ENCODE assay signal across 30 cellular contexts in genomic region chrX:39823848-39824247, GRCh38.
DNase-seq lines count a peak whose midpoint lies in the region; ATAC-seq and TF ChIP-seq lines count a peak whose summit lies in the region.
"Had no signal": no experiment of that assay in that cellular context is flagged by ENCODE, and none has a peak within 500 bp of the region (broad histone marks: within the 10 kb centered on the region; RNA-seq: fewer than 3 reads in every experiment).

No MANE protein-coding gene starts in this region.

- ATAC-seq in DND-41 (ENCODE audit: insufficient read depth, low read depth) = peak; percentile 70
- no peak for ATAC-seq in GM18517 (IDR thresholded peaks at IDR 0.05; ENCODE audit: unreplicated experiment)
- ATAC-seq in HG03280 (IDR thresholded peaks at IDR 0.05; ENCODE audit: unreplicated experiment) = no peak
- ATAC-seq in HG03039 (IDR thresholded peaks at IDR 0.05; ENCODE audit: unreplicated experiment) = no peak
- ATAC-seq: activated CD4-positive, alpha-beta T cell treated with anti-CD3 and anti-CD28 coated beads for 36 hours; activated naive CD4-positive, alpha-beta T cell treated with anti-CD3 and anti-CD28 coated beads, Interleukin-2, amount 50 U/mL, for 72 hours; left colon; mucosa of descending colon; Panc1; upper lobe of right lung had no signal

- no peaks in the 10 kb centered on the region for H3K27me3 ChIP-seq in DND-41 (ENCODE audit: insufficient read depth, low read length, poor library complexity)
- H3K27me3 ChIP-seq: upper lobe of right lung had no signal

- peaks cover 34% of the 10 kb centered on the region for H3K4me1 Mint-ChIP-seq in nephron
- H3K4me1 Mint-ChIP-seq: activated CD4-positive, alpha-beta T cell treated with anti-CD3 and anti-CD28 coated beads for 36 hours had no signal

- no peaks in the 10 kb centered on the region for H3K4me1 ChIP-seq in DND-41 (ENCODE audit: insufficient read depth, low read length)
- H3K4me1 ChIP-seq in OCI-LY7 (ENCODE audit: insufficient read depth, low read length, poor library complexity, severe bottlenecking) = peaks cover 42% of the 10 kb centered on the region
- H3K4me1 ChIP-seq: breast epithelium, parathyroid adenoma, upper lobe of right lung had no signal

- no peaks in the 10 kb centered on the region for H3K36me3 ChIP-seq in DND-41 (ENCODE audit: insufficient read depth, low read length)
- no peaks in the 10 kb centered on the region for H3K36me3 ChIP-seq in OCI-LY7 (ENCODE audit: insufficient read depth, low read length)
- H3K36me3 ChIP-seq: breast epithelium, upper lobe of right lung had no signal

- H3K9me3 Mint-ChIP-seq in nephron = peaks cover 3% of the 10 kb centered on the region
- H3K9me3 Mint-ChIP-seq: activated naive CD4-positive, alpha-beta T cell treated with anti-CD3 and anti-CD28 coated beads, Interleukin-2, amount 50 U/mL, for 72 hours; T-helper 2 cell treated with Interferon-gamma antibody and Interleukin-4, amounts not matched to agents 5 μg/mL and 100 μg/mL, for 36 hours had no signal

- H3K27me3 Mint-ChIP-seq in nephron (ENCODE audit: low read depth) = peaks cover 13% of the 10 kb centered on the region
- H3K27me3 Mint-ChIP-seq: CD4-positive, alpha-beta memory T cell had no signal

- H4K20me1 ChIP-seq in DND-41 (ENCODE audit: insufficient read depth, low read length) = no peaks in the 10 kb centered on the region
- H4K20me1 ChIP-seq in OCI-LY7 (ENCODE audit: insufficient read depth, low read length) = no peaks in the 10 kb centered on the region

- POLR2A ChIA-PET in OCI-LY7 (lab: Charles Lee) = interaction anchor here (1.4 kb wide), 1 partner anchor 13 kb away, joined by 4 read pairs; no protein-coding TSS in a partner anchor

- no peaks in the 10 kb centered on the region for H3K9me2 ChIP-seq in OCI-LY7 (ENCODE audit: insufficient read depth, low read length)

- CTCF ChIA-PET in OCI-LY7 (lab: Charles Lee; ENCODE audit: unreplicated experiment) = no interaction called here

- H3K79me2 ChIP-seq in DND-41 (ENCODE audit: insufficient read depth, low read length) (no peaks in the 10 kb centered on the region), OCI-LY7 (ENCODE audit: insufficient read depth, low read depth, low read length) (no peaks in the 10 kb centered on the region)
- H3K79me2 ChIP-seq: parathyroid adenoma had no signal

- peak overlapping the region; percentile 17 to 50 (median 44) for H3K4me3 Mint-ChIP-seq in nephron
- H3K4me3 Mint-ChIP-seq: activated CD4-positive, alpha-beta T cell treated with anti-CD3 and anti-CD28 coated beads for 36 hours; T-helper 2 cell treated with Interferon-gamma antibody and Interleukin-4, amounts not matched to agents 5 μg/mL and 100 μg/mL, for 36 hours had no signal

- no peaks in the 10 kb centered on the region for H3K36me3 Mint-ChIP-seq in nephron (ENCODE audit: low read depth)
- H3K36me3 Mint-ChIP-seq: CD4-positive, alpha-beta memory T cell had no signal

- no peak overlapping the region for H3K4me3 ChIP-seq in DND-41 (ENCODE audit: low read depth in 1 of 2, low read length in 2 of 2)
- no peak overlapping the region for H3K4me3 ChIP-seq in OCI-LY7 (ENCODE audit: low read depth, low read length, poor library complexity, severe bottlenecking)
- H3K4me3 ChIP-seq: breast epithelium, mucosa of descending colon, skin epidermis, upper lobe of right lung had no signal

- H3K9me3 ChIP-seq in DND-41 (ENCODE audit: insufficient read depth, low read length, severe bottlenecking) = no peaks in the 10 kb centered on the region
- H3K9me3 ChIP-seq in OCI-LY7 (ENCODE audit: low read length) = no peaks in the 10 kb centered on the region
- H3K9me3 ChIP-seq: mucosa of descending colon, upper lobe of right lung had no signal

- H3K4me2 ChIP-seq in DND-41 (ENCODE audit: insufficient read depth, low read length) (no peak overlapping the region), OCI-LY7 (ENCODE audit: low read length) (no peak overlapping the region)

- no peak for TF ChIP-seq CTCF in DND-41 (IDR thresholded peaks at IDR 0.05; ENCODE audit: borderline replicate concordance, extremely low read depth, low read length, poor library complexity, severe bottlenecking)
- TF ChIP-seq CTCF in OCI-LY7 (conservative IDR thresholded peaks at IDR 0.05; ENCODE audit: low read length) = no peak
- TF ChIP-seq CTCF in nephron (IDR thresholded peaks at IDR 0.05; ENCODE audit: unreplicated experiment in 3 of 3) = no peak

- H2AFZ ChIP-seq in DND-41 (ENCODE audit: low read depth, low read length) (no peak overlapping the region), OCI-LY7 (ENCODE audit: low read length) (no peak overlapping the region)
- H2AFZ ChIP-seq: parathyroid adenoma had no signal

- BruUV-seq in OCI-LY7 (replicated peaks; lab: Mats Ljungman, UMichigan) = no TSS peak

- peak overlapping the region in 2 of 3 experiments; percentile 9 for H3K27ac Mint-ChIP-seq in nephron
- H3K27ac Mint-ChIP-seq: activated CD4-positive, alpha-beta T cell treated with anti-CD3 and anti-CD28 coated beads for 36 hours; T-helper 2 cell treated with Interferon-gamma antibody and Interleukin-4, amounts not matched to agents 5 μg/mL and 100 μg/mL, for 36 hours had no signal

- peak; percentile 10 for DNase-seq in NCI-H345 (lab: John Stamatoyannopoulos, UW)
- no peak for DNase-seq in NCI-H345 treated with DMSO at 0.1 percent for 48 hours (lab: John Stamatoyannopoulos, UW; ENCODE audit: unreplicated experiment)
- DNase-seq in DND-41 = peak; percentile 23
- peak; percentile 18 for DNase-seq in OCI-LY7 (ENCODE audit: low spot score)
- DNase-seq: 8988T; activated CD4-positive, alpha-beta T cell treated with anti-CD3 and anti-CD28 coated beads for 36 hours; activated effector memory CD4-positive, alpha-beta T cell treated with Interleukin-2 at 50 U/mL for 16 hours; anterior cingulate cortex; CD4-positive, alpha-beta memory T cell; H9; left colon; mammary epithelial cell; mucosa of descending colon; NCI-H1092; NCI-H187 treated with DMSO at 0.1 percent for 48 hours; NCI-H2171; NCI-H524 treated with DMSO at 0.1 percent for 48 hours; Right ventricle myocardium superior; stimulated activated naive CD4-positive, alpha-beta T cell; upper lobe of right lung had no signal

- intact Hi-C loops in OCI-LY7 (cut with micrococcal nuclease; ENCODE audit: unreplicated experiment) = no loop called here

- H3K27ac ChIP-seq in DND-41 (ENCODE audit: low read length) = no peak overlapping the region
- no peak overlapping the region for H3K27ac ChIP-seq in OCI-LY7 (ENCODE audit: low read depth, low read length, poor library complexity, severe bottlenecking)
- H3K27ac ChIP-seq: breast epithelium, parathyroid adenoma, skin epidermis, upper lobe of right lung had no signal

- H3K9ac ChIP-seq in DND-41 (ENCODE audit: low read depth, low read length) = no peak overlapping the region
- H3K9ac ChIP-seq: parathyroid adenoma had no signal
